8 cellular contexts compared by ENCODE assay signal in genomic region chr4:52721968-52722814, GRCh38. TPM values are rescaled to one million over a fixed set of nuclear protein-coding genes. Genes with fewer than 3 reads are reported as not detected.
A peak's percentile ranks its signal among the peaks of the same experiment; 100 is the strongest.
DNase-seq lines count a peak whose midpoint lies in the region; ATAC-seq, FAIRE-seq and TF ChIP-seq lines count a peak whose summit lies in the region.

No MANE protein-coding gene starts in this region.

- no peaks in the 10 kb centered on the region for H3K27me3 ChIP-seq in vagina

- H3K27me3 Mint-ChIP-seq in T-helper 17 cell, result peaks cover 4% of the 10 kb centered on the region

- intact Hi-C loops in vagina (cut with DNase I), result no loop called here

- DNase-seq in GM12892 (ENCODE audit: insufficient read length), result peak; percentile 81
- peak; percentile 87 for DNase-seq in NCI-H146 treated with DMSO at 0.1 percent for 48 hours (lab: John Stamatoyannopoulos, UW; ENCODE audit: unreplicated experiment)
- peak; percentile 69 to 84 (median 77) for DNase-seq in T-helper 17 cell
- DNase-seq in astrocyte of the cerebellum (ENCODE audit: low read depth), result peak; percentile 96
- peak; percentile 95 for DNase-seq in hepatic stellate cell (ENCODE audit: low spot score)
- DNase-seq in putamen (ENCODE audit: low spot score), result peak; percentile 96
- DNase-seq in vagina (ENCODE audit: extremely low spot score in 2 of 2), result peak in 1 of 2 donors; percentile 96

- ATAC-seq in HG02840 (IDR thresholded peaks at IDR 0.05; ENCODE audit: low FRiP score, unreplicated experiment), result peak; percentile 97
- peak; percentile 99 for ATAC-seq in T-helper 17 cell

- H3K4me3 ChIP-seq in astrocyte of the cerebellum (ENCODE audit: low read depth, low read length) (peak overlapping the region; percentile 84), vagina (peak overlapping the region; percentile 61 to 78)

- TF ChIP-seq CTCF in astrocyte of the cerebellum (IDR thresholded peaks at IDR 0.05; ENCODE audit: low read depth, low read length, missing control alignments) (no peak), vagina (IDR thresholded peaks at IDR 0.05) (no peak)

- H3K9me3 ChIP-seq in T-helper 17 cell (ENCODE audit: control insufficient read depth, low read length, poor library complexity, severe bottlenecking) (no peaks in the 10 kb centered on the region), vagina (no peaks in the 10 kb centered on the region)

- in situ Hi-C loops in astrocyte of the cerebellum (cut with HindIII; ENCODE audit: low sequenced_read_pairs), result no loop called here

- H3K36me3 Mint-ChIP-seq in T-helper 17 cell (ENCODE audit: low read depth), result no peaks in the 10 kb centered on the region

- H3K4me1 ChIP-seq in vagina, result peaks cover 8% of the 10 kb centered on the region

- TF ChIP-seq POLR2A in GM12892 (IDR thresholded peaks at IDR 0.05; ENCODE audit: low read depth, low read length), result peak; percentile 92
- peak in 1 of 2 donors; percentile 40 for TF ChIP-seq POLR2A in vagina (IDR thresholded peaks at IDR 0.05)

- H3K4me3 Mint-ChIP-seq in T-helper 17 cell, result peak overlapping the region; percentile 88

- peak overlapping the region; percentile 84 for H3K27ac ChIP-seq in vagina

- FAIRE-seq in GM12892 (lab: Jason Lieb, UNC), result peak; percentile 100

- peaks cover 4% of the 10 kb centered on the region for H3K4me1 Mint-ChIP-seq in T-helper 17 cell

- H3K27ac Mint-ChIP-seq in T-helper 17 cell, result peak overlapping the region; percentile 87

- peaks cover 0 to 6% of the 10 kb centered on the region in 2 donors for H3K36me3 ChIP-seq in vagina

RNA-seq across cellular contexts. Expression of gene ERVMER34-1, which starts 29.0 kb away (rescaled TPM):
- not detected for polyA plus RNA-seq in GM12892 (2012; ENCODE audit: missing spikeins)
- total RNA-seq in T-helper 17 cell (not detected), vagina (2.7 TPM)
